ENCODE assay signal across 12 cellular contexts in the genomic region with DNA sequence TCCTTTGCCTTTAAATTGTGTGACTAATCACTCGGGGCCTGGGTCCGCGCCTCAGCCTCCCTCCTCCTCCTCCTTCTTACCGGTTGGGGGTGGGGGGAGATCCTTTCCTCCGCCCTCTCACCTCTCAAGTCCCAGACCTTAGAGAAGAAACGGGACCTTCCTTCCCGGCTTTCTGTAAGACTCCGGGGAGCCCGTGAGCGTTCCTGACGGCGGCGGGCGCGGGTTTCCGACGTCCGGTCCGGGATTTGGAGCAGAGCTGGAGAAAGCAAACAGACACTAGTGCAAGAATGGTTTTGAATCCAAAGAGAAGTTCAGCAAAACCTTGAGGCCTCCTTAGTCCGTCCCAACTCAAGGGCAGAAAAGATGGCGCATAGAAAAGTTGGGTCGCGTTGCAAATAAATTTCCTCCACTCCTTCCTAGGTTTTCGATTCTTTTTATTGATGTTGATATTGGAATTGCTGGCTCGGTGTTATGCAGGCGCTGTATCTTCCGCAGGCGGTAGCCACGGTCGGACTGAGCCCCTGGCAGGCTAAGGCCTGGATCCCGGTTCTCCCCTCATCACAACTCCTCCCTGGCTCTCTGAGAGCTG.
DNase-seq lines count a peak whose midpoint lies in the region; ATAC-seq, FAIRE-seq and TF ChIP-seq lines count a peak whose summit lies in the region.
"Had no signal": no experiment of that assay in that cellular context is flagged by ENCODE, and none has a peak within 500 bp of the region (broad histone marks: within the 10 kb centered on the region; RNA-seq: fewer than 3 reads in every experiment).

No MANE protein-coding gene starts in this region.

- TF ChIP-seq CTCF in VCaP (conservative IDR thresholded peaks at IDR 0.05) (no peak), fibroblast of pulmonary artery (IDR thresholded peaks at IDR 0.05; ENCODE audit: low read length, missing control alignments) (no peak)

- H3K4me1 Mint-ChIP-seq in T-helper 1 cell treated with Interleukin-12 subunit alpha and Interleukin-12 subunit beta and Interleukin-4 antibody, amounts not matched to agents 30 μg/mL and 1 μg/mL, for 36 hours (ENCODE audit: low read depth): peaks cover 34% of the 10 kb centered on the region

- peak overlapping the region; percentile 44 for H3K4me3 Mint-ChIP-seq in T-helper 1 cell treated with Interleukin-12 subunit alpha and Interleukin-12 subunit beta and Interleukin-4 antibody, amounts not matched to agents 30 μg/mL and 1 μg/mL, for 36 hours

- peak overlapping the region; percentile 86 for H3K27ac Mint-ChIP-seq in T-helper 1 cell treated with Interleukin-12 subunit alpha and Interleukin-12 subunit beta and Interleukin-4 antibody, amounts not matched to agents 30 μg/mL and 1 μg/mL, for 36 hours

- H3K27me3 Mint-ChIP-seq in T-helper 1 cell treated with Interleukin-12 subunit alpha and Interleukin-12 subunit beta and Interleukin-4 antibody, amounts not matched to agents 30 μg/mL and 1 μg/mL, for 36 hours (ENCODE audit: low read depth): peaks cover 97% of the 10 kb centered on the region

- no peak for ATAC-seq in GM21390 (IDR thresholded peaks at IDR 0.05; ENCODE audit: unreplicated experiment)
- ATAC-seq: A549, gastroesophageal sphincter had no signal

- no peaks in the 10 kb centered on the region for H3K9me3 Mint-ChIP-seq in T-helper 1 cell treated with Interleukin-12 subunit alpha and Interleukin-12 subunit beta and Interleukin-4 antibody, amounts not matched to agents 30 μg/mL and 1 μg/mL, for 36 hours

- peak overlapping the region; percentile 53 for H3K4me3 ChIP-seq in fibroblast of pulmonary artery (replicated peaks; ENCODE audit: low read depth, low read length)
- H3K4me3 ChIP-seq: A549, upper lobe of left lung had no signal

- DNase-seq in T-helper 1 cell: no peak
- DNase-seq in fibroblast of pulmonary artery (ENCODE audit: low read depth): no peak
- peak; percentile 72 for DNase-seq in retina
- DNase-seq in NCI-H2081 (lab: John Stamatoyannopoulos, UW): no peak
- DNase-seq in RCC 7860 (ENCODE audit: low spot score): no peak
- DNase-seq: stimulated activated CD4-positive, alpha-beta T cell treated with anti-CD3 and anti-CD28 coated beads, Interleukin-4, amount 100 ng/mL, for 24 hours had no signal

- H3K36me3 Mint-ChIP-seq in T-helper 1 cell treated with Interleukin-12 subunit alpha and Interleukin-12 subunit beta and Interleukin-4 antibody, amounts not matched to agents 30 μg/mL and 1 μg/mL, for 36 hours (ENCODE audit: low read depth): peaks cover 9% of the 10 kb centered on the region

- FAIRE-seq in RCC 7860 (lab: Jason Lieb, UNC): no peak
- FAIRE-seq: A549 had no signal

- peak overlapping the region; percentile 94 for H3K27ac ChIP-seq in VCaP
- H3K27ac ChIP-seq: A549, gastroesophageal sphincter, upper lobe of left lung had no signal
